Comparison of ENCODE assay signal across 25 cellular contexts in genomic region chrX:72312311-72312940, GRCh38. TPM values are rescaled to one million over a fixed set of nuclear protein-coding genes. Genes with fewer than 3 reads are reported as not detected.
"Had no signal": no experiment of that assay in that cellular context is flagged by ENCODE, and none has a peak within 500 bp of the region (broad histone marks: within the 10 kb centered on the region; RNA-seq: fewer than 3 reads in every experiment).

No MANE protein-coding gene starts in this region.

- DNase-seq: activated CD4-positive, alpha-beta memory T cell treated with anti-CD3 and anti-CD28 coated beads, Interleukin-2, amount 10 ng/mL, durations not matched to agents 7 days and 5 days; activated CD4-positive, alpha-beta T cell treated with anti-CD3 and anti-CD28 coated beads, Interleukin-2, amount 10 ng/mL, durations not matched to agents 7 days and 5 days; activated CD4-positive, CD25-positive, alpha-beta regulatory T cell; activated CD8-positive, alpha-beta memory T cell treated with anti-CD3 and anti-CD28 coated beads, Interleukin-2, amount 50 U/mL, for 4 hours; activated naive CD4-positive, alpha-beta T cell treated with anti-CD3 and anti-CD28 coated beads, Interleukin-2, amount 50 U/mL, for 16 hours; activated naive CD8-positive, alpha-beta T cell treated with anti-CD3 and anti-CD28 coated beads, Interleukin-2, amount 10 ng/mL, durations not matched to agents 7 days and 5 days; activated T-cell treated with anti-CD3 and anti-CD28 coated beads, Interleukin-2, amount 50 U/mL, for 72 hours; adrenal gland; anterior cingulate cortex; MM.1S; NCI-H1105 treated with DMSO at 0.1 percent for 48 hours; NCI-H1436 treated with DMSO at 0.1 percent for 48 hours; NCI-H187; NCI-H2081; NCI-H510A treated with DMSO at 0.1 percent for 48 hours; NCI-H69; NK-92 treated with Interleukin-12 subunit alpha and Interleukin-12 subunit beta, amount 100 ng/mL, for 24 hours; Peyer's patch; SIG-M5; T-cell had no signal

- H3K4me3 Mint-ChIP-seq: activated CD4-positive, alpha-beta memory T cell treated with anti-CD3 and anti-CD28 coated beads, Interleukin-2, amount 10 ng/mL, durations not matched to agents 7 days and 5 days; activated CD4-positive, alpha-beta T cell treated with anti-CD3 and anti-CD28 coated beads, Interleukin-2, amount 10 ng/mL, durations not matched to agents 7 days and 5 days; activated naive CD8-positive, alpha-beta T cell treated with anti-CD3 and anti-CD28 coated beads, Interleukin-2, amount 10 ng/mL, durations not matched to agents 7 days and 5 days; activated T-cell treated with anti-CD3 and anti-CD28 coated beads, Interleukin-2, amount 50 U/mL, for 72 hours; T-cell had no signal

- H3K36me3 ChIP-seq: adrenal gland, cardiac muscle cell, Peyer's patch had no signal

- H3K9me3 ChIP-seq: adrenal gland, Peyer's patch had no signal

- H3K36me3 Mint-ChIP-seq: activated naive CD8-positive, alpha-beta T cell treated with anti-CD3 and anti-CD28 coated beads, Interleukin-2, amount 10 ng/mL, durations not matched to agents 7 days and 5 days; T-cell had no signal

- H3K27me3 ChIP-seq: Peyer's patch had no signal

- H3K27ac Mint-ChIP-seq: activated CD4-positive, alpha-beta memory T cell treated with anti-CD3 and anti-CD28 coated beads, Interleukin-2, amount 10 ng/mL, durations not matched to agents 7 days and 5 days; activated CD4-positive, alpha-beta T cell treated with anti-CD3 and anti-CD28 coated beads, Interleukin-2, amount 10 ng/mL, durations not matched to agents 7 days and 5 days; activated naive CD8-positive, alpha-beta T cell treated with anti-CD3 and anti-CD28 coated beads, Interleukin-2, amount 10 ng/mL, durations not matched to agents 7 days and 5 days; activated T-cell treated with anti-CD3 and anti-CD28 coated beads, Interleukin-2, amount 50 U/mL, for 72 hours; activated T-helper 2 cell treated with anti-CD3 and anti-CD28 coated beads, Interferon-gamma antibody, Interleukin-2, Interleukin-4, amounts not matched to agents 10 μg/mL and 5 μg/mL and 100 μg/mL, durations not matched to agents 14 hours and 24 hours and 36 hours; T-cell had no signal

- H3K27ac ChIP-seq: adrenal gland, cardiac muscle cell, Peyer's patch, SK-N-MC, VCaP had no signal

- H3K4me3 ChIP-seq: adrenal gland, cardiac muscle cell, Peyer's patch, SK-N-MC had no signal

- ATAC-seq: activated T-cell treated with anti-CD3 and anti-CD28 coated beads, Interleukin-2, amount 50 U/mL, for 72 hours; T-cell had no signal

RNA-seq across cellular contexts. Expression of gene CITED1, which starts 6.7 kb away (rescaled TPM):
- total RNA-seq: activated CD4-positive, alpha-beta memory T cell treated with anti-CD3 and anti-CD28 coated beads, Interleukin-2, amount 10 ng/mL, durations not matched to agents 7 days and 5 days; activated CD4-positive, alpha-beta T cell treated with anti-CD3 and anti-CD28 coated beads, Interleukin-2, amount 10 ng/mL, durations not matched to agents 7 days and 5 days; activated T-helper 2 cell treated with anti-CD3 and anti-CD28 coated beads, Interferon-gamma antibody, Interleukin-2, Interleukin-4, amounts not matched to agents 10 μg/mL and 5 μg/mL and 100 μg/mL, durations not matched to agents 14 hours and 24 hours and 36 hours; Peyer's patch; T-cell; T-helper 2 cell treated with Interferon-gamma antibody and Interleukin-4, amounts not matched to agents 100 ng/mL and 5 ng/mL, for 36 hours had no signal
